ENCODE assay signal across 17 cellular contexts in genomic region chr2:197888322-197888721, GRCh38.
DNase-seq lines count a peak whose midpoint lies in the region; ATAC-seq and TF ChIP-seq lines count a peak whose summit lies in the region.
"Had no signal": no experiment of that assay in that cellular context is flagged by ENCODE, and none has a peak within 500 bp of the region (broad histone marks: within the 10 kb centered on the region; RNA-seq: fewer than 3 reads in every experiment).

No MANE protein-coding gene starts in this region.

- intact Hi-C loops in left lung (cut with DNase I) = no loop called here

- H3K36me3 Mint-ChIP-seq in activated naive CD4-positive, alpha-beta T cell treated with anti-CD3 and anti-CD28 coated beads, Interleukin-2, amount 50 U/mL, for 72 hours = peaks cover 4 to 29% of the 10 kb centered on the region in 2 donors
- H3K36me3 Mint-ChIP-seq in activated naive CD4-positive, alpha-beta T cell treated with anti-CD3 and anti-CD28 coated beads, Interleukin-2, amount 10 ng/mL, durations not matched to agents 7 days and 5 days = peaks cover 2% of the 10 kb centered on the region
- H3K36me3 Mint-ChIP-seq in T-helper 17 cell (ENCODE audit: low read depth) = no peaks in the 10 kb centered on the region
- no peaks in the 10 kb centered on the region for H3K36me3 Mint-ChIP-seq in osteocyte (ENCODE audit: unreplicated experiment)

- no peaks in the 10 kb centered on the region for H3K36me3 ChIP-seq in left lung
- H3K36me3 ChIP-seq: BLaER1 treated with 17β-estradiol and CSF1 and Interleukin-3, amounts not matched to agents 10 nM and 100 nM; gastrocnemius medialis; SJSA1; stomach; tibial nerve had no signal

- no peak overlapping the region for H3K4me3 ChIP-seq in left lung
- H3K4me3 ChIP-seq: BLaER1 treated with 17β-estradiol and CSF1 and Interleukin-3, amounts not matched to agents 10 nM and 100 nM; gastrocnemius medialis; psoas muscle; SJSA1; stomach; tibial nerve had no signal

- H3K27ac Mint-ChIP-seq in activated naive CD4-positive, alpha-beta T cell treated with anti-CD3 and anti-CD28 coated beads, Interleukin-2, amount 50 U/mL, for 72 hours = peak overlapping the region; percentile 4 to 90
- no peak overlapping the region for H3K27ac Mint-ChIP-seq in activated naive CD4-positive, alpha-beta T cell treated with anti-CD3 and anti-CD28 coated beads, Interleukin-2, amount 10 ng/mL, durations not matched to agents 7 days and 5 days
- H3K27ac Mint-ChIP-seq in T-helper 17 cell (peak overlapping the region; percentile 83), osteocyte (ENCODE audit: unreplicated experiment) (no peak overlapping the region)

- peak in 1 of 2 donors; percentile 72 for ATAC-seq in activated naive CD4-positive, alpha-beta T cell treated with anti-CD3 and anti-CD28 coated beads, Interleukin-2, amount 50 U/mL, for 72 hours
- ATAC-seq in T-helper 17 cell (no peak), left lung (peak; percentile 26), GM18502 (IDR thresholded peaks at IDR 0.05; ENCODE audit: poor library complexity, unreplicated experiment) (no peak)

- peaks cover 0 to 10% of the 10 kb centered on the region in 2 donors for H3K4me1 ChIP-seq in left lung
- H3K4me1 ChIP-seq: SJSA1 had no signal

- DNase-seq in activated naive CD4-positive, alpha-beta T cell treated with anti-CD3 and anti-CD28 coated beads, Interleukin-2, amount 50 U/mL, for 72 hours (ENCODE audit: low spot score in 2 of 2) = no peak
- no peak for DNase-seq in activated naive CD4-positive, alpha-beta T cell treated with anti-CD3 and anti-CD28 coated beads, Interleukin-2, amount 10 ng/mL, durations not matched to agents 7 days and 5 days
- DNase-seq in T-helper 17 cell = no peak
- DNase-seq in left lung = no peak
- no peak for DNase-seq in NCI-H2107 (lab: John Stamatoyannopoulos, UW)
- no peak for DNase-seq in osteocyte (ENCODE audit: extremely low spot score, unreplicated experiment)
- DNase-seq: gastrocnemius medialis, NCI-H1436, NCI-H446 treated with DMSO at 0.1 percent for 48 hours, NCI-H82, psoas muscle, stomach had no signal

- H3K9me3 Mint-ChIP-seq in activated naive CD4-positive, alpha-beta T cell treated with anti-CD3 and anti-CD28 coated beads, Interleukin-2, amount 50 U/mL, for 72 hours = peaks cover 0 to 14% of the 10 kb centered on the region in 2 donors
- no peaks in the 10 kb centered on the region for H3K9me3 Mint-ChIP-seq in activated naive CD4-positive, alpha-beta T cell treated with anti-CD3 and anti-CD28 coated beads, Interleukin-2, amount 10 ng/mL, durations not matched to agents 7 days and 5 days
- H3K9me3 Mint-ChIP-seq in osteocyte (ENCODE audit: unreplicated experiment) = no peaks in the 10 kb centered on the region
- H3K9me3 Mint-ChIP-seq: activated T-cell treated with anti-CD3 and anti-CD28 coated beads, Interleukin-2, amount 50 U/mL, for 4 hours had no signal

- H3K9me3 ChIP-seq in T-helper 17 cell (ENCODE audit: control insufficient read depth, low read length, poor library complexity, severe bottlenecking) (no peaks in the 10 kb centered on the region), left lung (no peaks in the 10 kb centered on the region)
- H3K9me3 ChIP-seq: BLaER1 treated with 17β-estradiol and CSF1 and Interleukin-3, amounts not matched to agents 10 nM and 100 nM; gastrocnemius medialis; psoas muscle; SJSA1; stomach; tibial nerve had no signal

- no peak overlapping the region for H3K4me3 Mint-ChIP-seq in activated naive CD4-positive, alpha-beta T cell treated with anti-CD3 and anti-CD28 coated beads, Interleukin-2, amount 10 ng/mL, durations not matched to agents 7 days and 5 days
- no peak overlapping the region for H3K4me3 Mint-ChIP-seq in T-helper 17 cell
- no peak overlapping the region for H3K4me3 Mint-ChIP-seq in osteocyte (ENCODE audit: unreplicated experiment)
- H3K4me3 Mint-ChIP-seq: activated T-cell treated with anti-CD3 and anti-CD28 coated beads, Interleukin-2, amount 50 U/mL, for 4 hours had no signal

- TF ChIP-seq CTCF in left lung (IDR thresholded peaks at IDR 0.05) = no peak
- TF ChIP-seq CTCF in osteocyte (IDR thresholded peaks at IDR 0.05) = no peak

- peak overlapping the region in 1 of 2 donors; percentile 87 for H3K27ac ChIP-seq in left lung
- H3K27ac ChIP-seq: gastrocnemius medialis, SJSA1, stomach, tibial nerve had no signal

- no peaks in the 10 kb centered on the region for H3K27me3 ChIP-seq in left lung
- H3K27me3 ChIP-seq: BLaER1 treated with 17β-estradiol and CSF1 and Interleukin-3, amounts not matched to agents 10 nM and 100 nM; gastrocnemius medialis; SJSA1; stomach; tibial nerve had no signal

- H3K4me1 Mint-ChIP-seq in activated naive CD4-positive, alpha-beta T cell treated with anti-CD3 and anti-CD28 coated beads, Interleukin-2, amount 10 ng/mL, durations not matched to agents 7 days and 5 days = peaks cover 41% of the 10 kb centered on the region
- peaks cover 37% of the 10 kb centered on the region for H3K4me1 Mint-ChIP-seq in T-helper 17 cell
- H3K4me1 Mint-ChIP-seq in osteocyte (ENCODE audit: unreplicated experiment) = peaks cover 15% of the 10 kb centered on the region

- no peaks in the 10 kb centered on the region for H3K27me3 Mint-ChIP-seq in activated naive CD4-positive, alpha-beta T cell treated with anti-CD3 and anti-CD28 coated beads, Interleukin-2, amount 10 ng/mL, durations not matched to agents 7 days and 5 days
- H3K27me3 Mint-ChIP-seq in T-helper 17 cell = no peaks in the 10 kb centered on the region
- H3K27me3 Mint-ChIP-seq in osteocyte (ENCODE audit: unreplicated experiment) = no peaks in the 10 kb centered on the region

- CTCF ChIA-PET in activated naive CD4-positive, alpha-beta T cell treated with anti-CD3 and anti-CD28 coated beads, Interleukin-2, amount 10 ng/mL, durations not matched to agents 7 days and 5 days (lab: Charles Lee) = no interaction called here

Comparison
In these comparisons a context has a peak if more than half of its experiments do, and no peak if none do; other contexts are left out.
1. H3K27ac Mint-ChIP-seq: peak in activated naive CD4-positive, alpha-beta T cell treated with anti-CD3 and anti-CD28 coated beads, Interleukin-2, amount 50 U/mL, for 72 hours (2 of 2) and T-helper 17 cell (single experiment); none in activated naive CD4-positive, alpha-beta T cell treated with anti-CD3 and anti-CD28 coated beads, Interleukin-2, amount 10 ng/mL, durations not matched to agents 7 days and 5 days (single experiment) and osteocyte (single experiment).